12 cellular contexts compared by ENCODE assay signal in the genomic region with DNA sequence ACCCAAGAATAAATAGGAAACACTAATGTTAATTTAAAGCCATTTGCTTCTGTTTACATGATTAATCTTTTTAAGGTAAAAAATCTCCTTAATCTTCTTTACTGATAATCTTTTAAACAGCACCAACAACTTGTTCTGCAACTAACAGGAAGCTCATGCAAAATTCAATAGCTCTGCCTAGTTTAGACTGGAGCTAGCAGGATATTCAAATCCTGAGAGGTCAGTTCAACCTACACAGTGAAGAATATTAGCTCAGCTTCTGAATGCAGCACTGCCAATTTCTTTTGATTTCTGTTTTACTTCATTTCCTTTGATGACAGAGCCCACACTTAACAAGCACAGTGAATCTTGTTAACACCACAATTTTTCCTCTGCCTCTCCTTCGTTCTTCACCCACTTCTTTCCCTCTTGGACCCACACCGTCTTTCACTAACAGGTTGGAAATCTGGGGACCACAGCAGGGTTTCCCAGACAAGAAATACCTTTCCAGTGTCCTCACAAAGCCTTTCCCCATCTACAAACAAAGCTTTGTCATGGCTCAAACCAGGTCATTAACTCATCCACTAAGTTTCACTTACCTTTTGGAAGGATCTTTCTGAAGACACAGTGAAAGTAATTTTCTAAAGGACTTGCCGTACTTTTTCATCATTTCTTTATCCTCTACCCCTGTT.
A peak's percentile ranks its signal among the peaks of the same experiment; 100 is the strongest.
DNase-seq lines count a peak whose midpoint lies in the region; ATAC-seq and TF ChIP-seq lines count a peak whose summit lies in the region.
"Had no signal": no experiment of that assay in that cellular context is flagged by ENCODE, and none has a peak within 500 bp of the region (broad histone marks: within the 10 kb centered on the region; RNA-seq: fewer than 3 reads in every experiment).

No MANE protein-coding gene starts in this region.

- H3K27ac Mint-ChIP-seq in GM23338 = peak overlapping the region; percentile 90
- peak overlapping the region; percentile 78 for H3K27ac Mint-ChIP-seq in activated CD4-positive, alpha-beta memory T cell treated with anti-CD3 and anti-CD28 coated beads for 36 hours
- H3K27ac Mint-ChIP-seq in activated CD4-positive, alpha-beta T cell treated with anti-CD3 and anti-CD28 coated beads, Interleukin-2, amount 10 ng/mL, durations not matched to agents 24 days and 14 days = no peak overlapping the region

- H3K4me3 Mint-ChIP-seq in GM23338 = 0 out of 3 replicates have a peak overlapping the region, but pooled peaks have one; percentile 1
- H3K4me3 Mint-ChIP-seq in activated CD4-positive, alpha-beta memory T cell treated with anti-CD3 and anti-CD28 coated beads for 36 hours = no peak overlapping the region
- H3K4me3 Mint-ChIP-seq in activated CD4-positive, alpha-beta T cell treated with anti-CD3 and anti-CD28 coated beads, Interleukin-2, amount 10 ng/mL, durations not matched to agents 24 days and 14 days = no peak overlapping the region

- no peak overlapping the region for H3K9ac ChIP-seq in BLaER1 treated with 17β-estradiol and CSF1 and Interleukin-3, amounts not matched to agents 10 nM and 100 nM

- H3K9me3 Mint-ChIP-seq in GM23338 = no peaks in the 10 kb centered on the region
- H3K9me3 Mint-ChIP-seq in activated CD4-positive, alpha-beta memory T cell treated with anti-CD3 and anti-CD28 coated beads for 36 hours = no peaks in the 10 kb centered on the region
- H3K9me3 Mint-ChIP-seq in activated CD4-positive, alpha-beta T cell treated with anti-CD3 and anti-CD28 coated beads, Interleukin-2, amount 10 ng/mL, durations not matched to agents 24 days and 14 days = no peaks in the 10 kb centered on the region

- H2AFZ ChIP-seq in GM23338 = no peak overlapping the region

- intact Hi-C loops in activated CD4-positive, alpha-beta memory T cell treated with anti-CD3 and anti-CD28 coated beads for 36 hours (cut with micrococcal nuclease) = loop anchor here (5.0 to 10.0 kb wide), 2 partner anchors 185 to 617 kb away; no protein-coding TSS in a partner anchor
- intact Hi-C loops in left lung (cut with DNase I) = no loop called here
- intact Hi-C loops in activated CD4-positive, alpha-beta T cell treated with anti-CD3 and anti-CD28 coated beads, Interleukin-2, amount 10 ng/mL, durations not matched to agents 24 days and 14 days (cut with micrococcal nuclease) = loop anchor here (2.0 kb wide), 2 partner anchors 111 to 199 kb away; no protein-coding TSS in a partner anchor

- H3K9me3 ChIP-seq in BLaER1 treated with 17β-estradiol and CSF1 and Interleukin-3, amounts not matched to agents 10 nM and 100 nM (replicated peaks in 1 of 11) = no peaks in the 10 kb centered on the region
- no peaks in the 10 kb centered on the region for H3K9me3 ChIP-seq in left lung

- POLR2A ChIA-PET in activated CD4-positive, alpha-beta memory T cell treated with anti-CD3 and anti-CD28 coated beads for 36 hours (lab: Charles Lee) = no interaction called here

- H3K4me1 Mint-ChIP-seq in GM23338 = peaks cover 27% of the 10 kb centered on the region
- peaks cover 19% of the 10 kb centered on the region for H3K4me1 Mint-ChIP-seq in activated CD4-positive, alpha-beta memory T cell treated with anti-CD3 and anti-CD28 coated beads for 36 hours (ENCODE audit: low read depth)
- peaks cover 6% of the 10 kb centered on the region for H3K4me1 Mint-ChIP-seq in activated CD4-positive, alpha-beta T cell treated with anti-CD3 and anti-CD28 coated beads, Interleukin-2, amount 10 ng/mL, durations not matched to agents 24 days and 14 days

- TF ChIP-seq CTCF in GM23338 (conservative IDR thresholded peaks at IDR 0.05; ENCODE audit: low read depth in 2 of 2) (no peak), left lung (IDR thresholded peaks at IDR 0.05) (no peak)

- H4K20me1 ChIP-seq in BLaER1 treated with 17β-estradiol and CSF1 and Interleukin-3, amounts not matched to agents 10 nM and 100 nM = no peaks in the 10 kb centered on the region
- no peaks in the 10 kb centered on the region for H4K20me1 ChIP-seq in GM23338 (replicated peaks; ENCODE audit: insufficient read depth)

- peaks cover 2% of the 10 kb centered on the region for H3K27me3 Mint-ChIP-seq in GM23338 (ENCODE audit: insufficient read depth, low read depth, poor library complexity)
- no peaks in the 10 kb centered on the region for H3K27me3 Mint-ChIP-seq in activated CD4-positive, alpha-beta memory T cell treated with anti-CD3 and anti-CD28 coated beads for 36 hours
- no peaks in the 10 kb centered on the region for H3K27me3 Mint-ChIP-seq in activated CD4-positive, alpha-beta T cell treated with anti-CD3 and anti-CD28 coated beads, Interleukin-2, amount 10 ng/mL, durations not matched to agents 24 days and 14 days

- no peak overlapping the region for H3K4me3 ChIP-seq in BLaER1 treated with 17β-estradiol and CSF1 and Interleukin-3, amounts not matched to agents 10 nM and 100 nM
- H3K4me3 ChIP-seq in GM23338 (no peak overlapping the region), left lung (no peak overlapping the region)

- H3K27me3 ChIP-seq in BLaER1 treated with 17β-estradiol and CSF1 and Interleukin-3, amounts not matched to agents 10 nM and 100 nM = no peaks in the 10 kb centered on the region
- H3K27me3 ChIP-seq in GM23338 (ENCODE audit: insufficient read depth) (no peaks in the 10 kb centered on the region), left lung (no peaks in the 10 kb centered on the region)

- ATAC-seq in GM23338 (peak; percentile 91), left lung (peak; percentile 64), HG03520 (IDR thresholded peaks at IDR 0.05; ENCODE audit: unreplicated experiment) (no peak)

- peak overlapping the region in 1 of 11 experiments; percentile 20; a peak in 1 of 22 replicates for H3K27ac ChIP-seq in BLaER1 treated with 17β-estradiol and CSF1 and Interleukin-3, amounts not matched to agents 10 nM and 100 nM
- H3K27ac ChIP-seq in GM23338 (ENCODE audit: low read depth) (no peak overlapping the region), left lung (no peak overlapping the region)
- H3K27ac ChIP-seq: RWPE1 had no signal

- peak; percentile 71 for DNase-seq in GM23338 (ENCODE audit: low spot score)
- DNase-seq in activated CD4-positive, alpha-beta memory T cell treated with anti-CD3 and anti-CD28 coated beads for 36 hours = no peak
- DNase-seq in left lung = no peak
- no peak for DNase-seq in mesenteric fat pad (ENCODE audit: low spot score)
- no peak for DNase-seq in activated CD4-positive, alpha-beta T cell treated with anti-CD3 and anti-CD28 coated beads, Interleukin-2, amount 10 ng/mL, durations not matched to agents 24 days and 14 days
- no peak for DNase-seq in C1 segment of cervical spinal cord (lab: John Stamatoyannopoulos, UW)
- DNase-seq: activated CD4-positive, alpha-beta T cell treated with anti-CD3 and anti-CD28 coated beads for 48 hours; central memory CD4-positive, alpha-beta T cell; DMS 273 treated with DMSO at 0.1 percent for 48 hours had no signal

- peaks cover 8 to 55% (median 33%) of the 10 kb centered on the region in 10 experiments; a peak in 19 of 20 replicates for H3K4me1 ChIP-seq in BLaER1 treated with 17β-estradiol and CSF1 and Interleukin-3, amounts not matched to agents 10 nM and 100 nM
- H3K4me1 ChIP-seq in GM23338 (ENCODE audit: insufficient read depth) (peaks cover 11% of the 10 kb centered on the region; the same call in 1 of the 2 replicates), left lung (no peaks in the 10 kb centered on the region)

- no peaks in the 10 kb centered on the region for H3F3A ChIP-seq in GM23338 (replicated peaks; ENCODE audit: low read depth)

- no peaks in the 10 kb centered on the region for H3K36me3 Mint-ChIP-seq in GM23338 (ENCODE audit: low read depth)
- peaks cover 25% of the 10 kb centered on the region for H3K36me3 Mint-ChIP-seq in activated CD4-positive, alpha-beta memory T cell treated with anti-CD3 and anti-CD28 coated beads for 36 hours
- peaks cover 26% of the 10 kb centered on the region for H3K36me3 Mint-ChIP-seq in activated CD4-positive, alpha-beta T cell treated with anti-CD3 and anti-CD28 coated beads, Interleukin-2, amount 10 ng/mL, durations not matched to agents 24 days and 14 days (ENCODE audit: low read depth)

- no peaks in the 10 kb centered on the region for H3K9me2 ChIP-seq in GM23338 (ENCODE audit: insufficient read depth)

- H3K79me2 ChIP-seq in GM23338 (replicated peaks; ENCODE audit: insufficient read depth) = no peaks in the 10 kb centered on the region

- peaks cover 0 to 86% (median 49%) of the 10 kb centered on the region in 11 experiments; a peak in 20 of 22 replicates for H3K36me3 ChIP-seq in BLaER1 treated with 17β-estradiol and CSF1 and Interleukin-3, amounts not matched to agents 10 nM and 100 nM
- H3K36me3 ChIP-seq in GM23338 (ENCODE audit: insufficient read depth) = no peaks in the 10 kb centered on the region
- no peaks in the 10 kb centered on the region for H3K36me3 ChIP-seq in left lung

- CTCF ChIA-PET in activated CD4-positive, alpha-beta memory T cell treated with anti-CD3 and anti-CD28 coated beads for 36 hours (lab: Charles Lee) = interaction anchor here (0.6 to 1.2 kb wide), 5 partner anchors 18 to 664 kb away, joined by 3 to 5 read pairs (median 3); no protein-coding TSS in a partner anchor

- H3K4me2 ChIP-seq in BLaER1 treated with 17β-estradiol and CSF1 and Interleukin-3, amounts not matched to agents 10 nM and 100 nM = peak overlapping the region in 9 of 11 experiments; percentile 11 to 85 (median 64); a peak in 15 of 22 replicates
- H3K4me2 ChIP-seq in GM23338 = no peak overlapping the region; the same call in 1 of the 2 replicates

Comparison
In these comparisons a context has a peak if more than half of its experiments do, and no peak if none do; other contexts are left out.
1. intact Hi-C loops: an anchor here in activated CD4-positive, alpha-beta memory T cell treated with anti-CD3 and anti-CD28 coated beads for 36 hours (5.0 to 10.0 kb wide) and activated CD4-positive, alpha-beta T cell treated with anti-CD3 and anti-CD28 coated beads, Interleukin-2, amount 10 ng/mL, durations not matched to agents 24 days and 14 days (2.0 kb wide); none called in left lung.